In the genomic region with DNA sequence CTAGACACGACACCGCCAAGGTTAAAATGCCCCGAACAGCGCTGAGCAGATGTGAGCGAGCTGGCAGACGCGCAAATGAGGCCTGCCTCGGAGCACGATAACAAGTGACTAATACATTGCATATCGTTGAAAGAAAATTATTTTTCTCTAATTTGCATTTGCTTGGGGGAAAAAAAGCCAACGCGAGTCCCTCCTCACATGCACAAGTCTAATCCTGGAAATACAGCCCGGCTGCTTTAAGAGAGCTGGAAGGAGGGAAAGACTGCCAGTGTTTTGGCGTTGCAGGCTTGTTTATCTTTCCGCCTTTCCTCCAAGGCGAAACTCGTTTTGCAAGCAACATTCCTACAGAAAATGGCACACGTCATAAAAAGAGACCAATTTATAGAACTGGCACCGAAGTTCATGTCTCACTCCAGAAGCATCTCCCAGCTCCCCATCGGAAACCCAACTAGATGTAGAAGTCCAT, we compare ENCODE assay signal across 11 cellular contexts. TPM values are rescaled to one million over a fixed set of nuclear protein-coding genes. Genes with fewer than 3 reads are reported as not detected.
A peak's percentile ranks its signal among the peaks of the same experiment; 100 is the strongest.
DNase-seq lines count a peak whose midpoint lies in the region; ATAC-seq and TF ChIP-seq lines count a peak whose summit lies in the region.
"Had no signal": no experiment of that assay in that cellular context is flagged by ENCODE, and none has a peak within 500 bp of the region (broad histone marks: within the 10 kb centered on the region; RNA-seq: fewer than 3 reads in every experiment).

No MANE protein-coding gene starts in this region.

- peak in 1 of 2 donors; percentile 25 for ATAC-seq in CD4-positive, CD25-positive, alpha-beta regulatory T cell (ENCODE audit: low read depth in 2 of 2)
- no peak for ATAC-seq in GM18520 (IDR thresholded peaks at IDR 0.05; ENCODE audit: unreplicated experiment)
- no peak for ATAC-seq in GM19463 (IDR thresholded peaks at IDR 0.05; ENCODE audit: unreplicated experiment)

- H3K27me3 ChIP-seq in CD4-positive, CD25-positive, alpha-beta regulatory T cell (ENCODE audit: control insufficient read depth, insufficient read depth, low read length) = no peaks in the 10 kb centered on the region
- peaks cover 45% of the 10 kb centered on the region for H3K27me3 ChIP-seq in HUES64 (ENCODE audit: insufficient read depth, low read length)

- H3K4me3 ChIP-seq in CD4-positive, CD25-positive, alpha-beta regulatory T cell (ENCODE audit: low read depth, low read length) = no peak overlapping the region
- peak overlapping the region; percentile 19; the same call in 1 of the 2 replicates for H3K4me3 ChIP-seq in HUES64 (ENCODE audit: low read length)
- no peak overlapping the region for H3K4me3 ChIP-seq in choroid plexus epithelial cell (ENCODE audit: low read depth, low read length)

- H3K36me3 ChIP-seq in CD4-positive, CD25-positive, alpha-beta regulatory T cell (ENCODE audit: control insufficient read depth, insufficient read depth, low read length) = no peaks in the 10 kb centered on the region
- H3K36me3 ChIP-seq in HUES64 (ENCODE audit: insufficient read depth, low read length) = no peaks in the 10 kb centered on the region

- H3K36me3 Mint-ChIP-seq in CD4-positive, CD25-positive, alpha-beta regulatory T cell = no peaks in the 10 kb centered on the region
- no peaks in the 10 kb centered on the region for H3K36me3 Mint-ChIP-seq in neural crest cell (ENCODE audit: low read depth)

- H3K27ac ChIP-seq in CD4-positive, CD25-positive, alpha-beta regulatory T cell (ENCODE audit: insufficient read depth, low read length, poor library complexity, severe bottlenecking) = no peak overlapping the region
- H3K27ac ChIP-seq in HUES64 (ENCODE audit: low read depth, low read length) = no peak overlapping the region

- TF ChIP-seq CTCF in choroid plexus epithelial cell (conservative IDR thresholded peaks at IDR 0.05; ENCODE audit: low read depth, low read length) = no peak
- TF ChIP-seq CTCF in neural crest cell (conservative IDR thresholded peaks at IDR 0.05) = no peak

- peaks cover 56% of the 10 kb centered on the region for H3K4me1 ChIP-seq in CD4-positive, CD25-positive, alpha-beta regulatory T cell (ENCODE audit: control insufficient read depth, insufficient read depth, low read length, poor library complexity, severe bottlenecking)
- peaks cover 64% of the 10 kb centered on the region for H3K4me1 ChIP-seq in HUES64 (ENCODE audit: insufficient read depth, low read length)

- H3K27ac Mint-ChIP-seq in CD4-positive, CD25-positive, alpha-beta regulatory T cell = no peak overlapping the region
- no peak overlapping the region for H3K27ac Mint-ChIP-seq in neural crest cell (ENCODE audit: unreplicated experiment)

- no peaks in the 10 kb centered on the region for H3K9me3 ChIP-seq in CD4-positive, CD25-positive, alpha-beta regulatory T cell (ENCODE audit: control insufficient read depth in 2 of 2, low read length in 2 of 2)
- H3K9me3 ChIP-seq in HUES64 (ENCODE audit: insufficient read depth, low read depth, low read length) = no peaks in the 10 kb centered on the region

- no peak overlapping the region for H3K9ac ChIP-seq in HUES64 (ENCODE audit: low read depth, low read length)

- DNase-seq in CD4-positive, CD25-positive, alpha-beta regulatory T cell = no peak
- DNase-seq in choroid plexus epithelial cell (ENCODE audit: low read depth) (peak; percentile 36), neural crest cell (ENCODE audit: low read depth, low spot score) (no peak), DMS79 (lab: John Stamatoyannopoulos, UW) (no peak), NCI-H1417 treated with DMSO at 0.1 percent for 48 hours (lab: John Stamatoyannopoulos, UW) (no peak)
- DNase-seq: activated CD4-positive, alpha-beta T cell treated with anti-CD3 and anti-CD28 coated beads, Interleukin-2, amount 50 U/mL, for 1 hour; dorsolateral prefrontal cortex; NCI-H748 treated with DMSO at 0.1 percent for 48 hours had no signal

- no peaks in the 10 kb centered on the region for H3K9me3 Mint-ChIP-seq in CD4-positive, CD25-positive, alpha-beta regulatory T cell
- H3K9me3 Mint-ChIP-seq in neural crest cell = no peaks in the 10 kb centered on the region

- H3K27me3 Mint-ChIP-seq in CD4-positive, CD25-positive, alpha-beta regulatory T cell = no peaks in the 10 kb centered on the region
- H3K27me3 Mint-ChIP-seq in neural crest cell (ENCODE audit: low read depth) = peaks cover 35% of the 10 kb centered on the region

- H3K4me3 Mint-ChIP-seq in CD4-positive, CD25-positive, alpha-beta regulatory T cell = peak overlapping the region; percentile 82 to 92 (median 89)
- H3K4me3 Mint-ChIP-seq in neural crest cell = peak overlapping the region; percentile 59

- 43% methylated on average over 18 of the region's 20 CpGs for WGBS in HUES64

- peaks cover 10 to 90% (median 40%) of the 10 kb centered on the region in 4 donors for H3K4me1 Mint-ChIP-seq in CD4-positive, CD25-positive, alpha-beta regulatory T cell
- peaks cover 77% of the 10 kb centered on the region for H3K4me1 Mint-ChIP-seq in neural crest cell

RNA-seq across cellular contexts. Expression of a gene that starts 12.6 kb away (rescaled TPM):
- 38.0 TPM for total RNA-seq in CD4-positive, CD25-positive, alpha-beta regulatory T cell
- polyA plus RNA-seq in CD4-positive, CD25-positive, alpha-beta regulatory T cell = 1 to 10 TPM; 2.5 to 5.3 (median 3.2) TPM
- polyA plus RNA-seq in HUES64 (2013, experiment 1 of 2) = 34.7 TPM
- polyA plus RNA-seq in HUES64 (2013, experiment 2 of 2) = 31.5 TPM
- 33.2 and 41.1 TPM in 2 replicates for total RNA-seq in neural crest cell
